1 cellular context compared by ENCODE assay signal in the genomic region with DNA sequence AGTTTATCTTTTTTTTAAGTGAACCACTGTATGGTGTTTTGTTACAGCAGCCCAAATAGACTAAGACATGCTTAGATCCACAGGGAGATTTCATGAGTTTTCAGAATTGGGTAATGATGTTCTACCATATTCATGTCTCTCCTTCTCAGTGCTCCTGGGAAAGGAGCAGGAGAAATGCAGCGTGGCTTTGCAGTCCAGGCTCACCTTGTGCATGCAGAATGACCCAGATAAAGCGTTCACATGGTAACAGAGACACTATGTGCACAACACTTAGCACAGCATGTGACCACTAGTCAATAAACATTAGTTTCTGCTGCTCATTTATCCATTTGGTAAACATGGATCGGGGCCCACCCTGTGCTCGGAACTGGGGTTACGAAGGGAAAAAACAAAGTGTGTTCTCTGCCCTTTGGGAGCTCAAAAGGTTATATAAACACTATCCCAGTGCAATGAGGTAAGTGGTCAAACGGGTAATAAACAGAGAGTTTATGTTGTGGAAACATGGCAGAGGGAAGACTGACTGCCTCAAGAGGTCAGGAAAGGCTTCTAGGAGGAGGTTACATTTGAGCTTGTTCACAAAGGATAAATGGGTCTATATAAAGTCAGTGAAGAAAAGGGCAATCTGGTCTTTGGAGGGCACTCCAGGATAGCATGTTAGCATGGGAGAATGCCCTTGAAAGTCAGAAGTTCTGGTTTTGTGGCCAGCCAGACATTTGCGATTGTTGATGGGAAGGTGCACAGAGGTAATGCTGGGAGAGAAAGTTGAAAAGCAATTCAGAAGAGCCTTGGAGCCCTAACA.
TF ChIP-seq lines count a peak whose summit lies in the region.

No MANE protein-coding gene starts in this region.

TF ChIP-seq in HepG2, 621 proteins besides CTCF, POLR2A, EP300 and RAD21 (continued from another document and continues in another):
- no peak for TF ChIP-seq XBP1 (CRISPR knock-in tag; IDR thresholded peaks at IDR 0.05)
- no peak for TF ChIP-seq ZNF768 (CRISPR knock-in tag; IDR thresholded peaks at IDR 0.05)
- no peak for TF ChIP-seq ZNF713 (CRISPR knock-in tag; IDR thresholded peaks at IDR 0.05)
- TF ChIP-seq ZNF576 (CRISPR knock-in tag; IDR thresholded peaks at IDR 0.05): no peak
- no peak for TF ChIP-seq ZBTB25 (CRISPR knock-in tag; IDR thresholded peaks at IDR 0.05)
- TF ChIP-seq ZNF484 (CRISPR knock-in tag; IDR thresholded peaks at IDR 0.05; ENCODE audit: borderline replicate concordance, low read depth): no peak
- 0 out of 2 replicates have a peak, but pooled peaks have one; percentile 28 for TF ChIP-seq GMEB1 (CRISPR knock-in tag; IDR thresholded peaks at IDR 0.05; ENCODE audit: borderline replicate concordance)
- TF ChIP-seq ZFP62 (CRISPR knock-in tag; IDR thresholded peaks at IDR 0.05): no peak
- peak; percentile 49; the same call in 1 of the 2 replicates for TF ChIP-seq ZNF362 (CRISPR knock-in tag; IDR thresholded peaks at IDR 0.05; ENCODE audit: borderline replicate concordance)
- TF ChIP-seq ATF1 (CRISPR knock-in tag; IDR thresholded peaks at IDR 0.05): no peak
- peak; percentile 88 for TF ChIP-seq ZNF12 (CRISPR knock-in tag; IDR thresholded peaks at IDR 0.05)
- TF ChIP-seq ZNF7 (CRISPR knock-in tag; IDR thresholded peaks at IDR 0.05): no peak
- no peak for TF ChIP-seq ZFYVE20 (CRISPR knock-in tag; IDR thresholded peaks at IDR 0.05; ENCODE audit: borderline replicate concordance, low read depth)
- no peak for TF ChIP-seq EEA1 (CRISPR knock-in tag; IDR thresholded peaks at IDR 0.05; ENCODE audit: borderline replicate concordance)
- peak; percentile 89 for TF ChIP-seq PAXIP1 (CRISPR knock-in tag; conservative IDR thresholded peaks at IDR 0.05)
- TF ChIP-seq, protein P1, sequence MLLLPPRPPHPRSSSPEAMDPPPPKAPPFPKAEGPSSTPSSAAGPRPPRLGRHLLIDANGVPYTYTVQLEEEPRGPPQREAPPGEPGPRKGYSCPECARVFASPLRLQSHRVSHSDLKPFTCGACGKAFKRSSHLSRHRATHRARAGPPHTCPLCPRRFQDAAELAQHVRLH (CRISPR knock-in tag; IDR thresholded peaks at IDR 0.05; ENCODE audit: borderline replicate concordance, low read depth): no peak
- no peak for TF ChIP-seq NFIB (CRISPR knock-in tag; IDR thresholded peaks at IDR 0.05; ENCODE audit: borderline replicate concordance)
- TF ChIP-seq, protein P2, sequence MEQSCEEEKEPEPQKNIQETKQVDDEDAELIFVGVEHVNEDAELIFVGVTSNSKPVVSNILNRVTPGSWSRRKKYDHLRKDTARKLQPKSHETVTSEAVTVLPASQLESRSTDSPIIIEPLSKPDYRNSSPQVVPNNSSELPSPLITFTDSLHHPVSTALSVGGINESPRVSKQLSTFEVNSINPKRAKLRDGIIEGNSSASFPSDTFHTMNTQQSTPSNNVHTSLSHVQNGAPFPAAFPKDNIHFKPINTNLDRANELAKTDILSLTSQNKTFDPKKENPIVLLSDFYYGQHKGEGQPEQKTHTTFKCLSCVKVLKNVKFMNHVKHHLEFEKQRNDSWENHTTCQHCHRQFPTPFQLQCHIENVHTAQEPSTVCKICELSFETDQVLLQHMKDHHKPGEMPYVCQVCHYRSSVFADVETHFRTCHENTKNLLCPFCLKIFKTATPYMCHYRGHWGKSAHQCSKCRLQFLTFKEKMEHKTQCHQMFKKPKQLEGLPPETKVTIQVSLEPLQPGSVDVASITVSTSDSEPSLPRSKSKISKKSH (CRISPR knock-in tag; IDR thresholded peaks at IDR 0.05; ENCODE audit: borderline replicate concordance): no peak
- TF ChIP-seq LBX2 (CRISPR knock-in tag; IDR thresholded peaks at IDR 0.05; ENCODE audit: borderline replicate concordance): no peak
- no peak for TF ChIP-seq ZNF772 (CRISPR knock-in tag; IDR thresholded peaks at IDR 0.05)
- TF ChIP-seq HDAC2 (CRISPR knock-in tag; IDR thresholded peaks at IDR 0.05): peak; percentile 60; the same call in 1 of the 2 replicates
- no peak for TF ChIP-seq NFYC (CRISPR knock-in tag; IDR thresholded peaks at IDR 0.05)
- TF ChIP-seq, protein P3, sequence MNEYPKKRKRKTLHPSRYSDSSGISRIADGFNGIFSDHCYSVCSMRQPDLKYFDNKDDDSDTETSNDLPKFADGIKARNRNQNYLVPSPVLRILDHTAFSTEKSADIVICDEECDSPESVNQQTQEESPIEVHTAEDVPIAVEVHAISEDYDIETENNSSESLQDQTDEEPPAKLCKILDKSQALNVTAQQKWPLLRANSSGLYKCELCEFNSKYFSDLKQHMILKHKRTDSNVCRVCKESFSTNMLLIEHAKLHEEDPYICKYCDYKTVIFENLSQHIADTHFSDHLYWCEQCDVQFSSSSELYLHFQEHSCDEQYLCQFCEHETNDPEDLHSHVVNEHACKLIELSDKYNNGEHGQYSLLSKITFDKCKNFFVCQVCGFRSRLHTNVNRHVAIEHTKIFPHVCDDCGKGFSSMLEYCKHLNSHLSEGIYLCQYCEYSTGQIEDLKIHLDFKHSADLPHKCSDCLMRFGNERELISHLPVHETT (CRISPR knock-in tag; conservative IDR thresholded peaks at IDR 0.05): no peak
- no peak for TF ChIP-seq PRDM10 (CRISPR knock-in tag; IDR thresholded peaks at IDR 0.05; ENCODE audit: low read depth)
- TF ChIP-seq RXRA (CRISPR knock-in tag; IDR thresholded peaks at IDR 0.05): no peak; the same call in 1 of the 2 replicates
- TF ChIP-seq ZFY (CRISPR knock-in tag; IDR thresholded peaks at IDR 0.05): no peak
- TF ChIP-seq HIC2 (CRISPR knock-in tag; IDR thresholded peaks at IDR 0.05; ENCODE audit: low read depth): no peak
- peak; percentile 33; the same call in 1 of the 2 replicates for TF ChIP-seq ZNF691 (CRISPR knock-in tag; IDR thresholded peaks at IDR 0.05; ENCODE audit: borderline replicate concordance, low read depth)
- TF ChIP-seq SNRNP70 (IDR thresholded peaks at IDR 0.05; ENCODE audit: low read depth, low read length): no peak
- peak; percentile 59 for TF ChIP-seq TEAD3 (CRISPR knock-in tag; optimal IDR thresholded peaks at IDR 0.05; ENCODE audit: borderline replicate concordance)
- TF ChIP-seq ZEB1 (IDR thresholded peaks at IDR 0.05; ENCODE audit: insufficient replicate concordance, low read depth): no peak
- no peak for TF ChIP-seq DBP (CRISPR knock-in tag; IDR thresholded peaks at IDR 0.05; ENCODE audit: not compliant biosample characterization)
- no peak for TF ChIP-seq ZNF562 (CRISPR knock-in tag; IDR thresholded peaks at IDR 0.05; ENCODE audit: borderline replicate concordance)
- TF ChIP-seq KAT2B (IDR thresholded peaks at IDR 0.05; ENCODE audit: borderline replicate concordance, low read depth, low read length): no peak
